ENCODE assay signal across 35 cellular contexts in genomic region chr13:38391341-38391740, GRCh38.
"Had no signal": no experiment of that assay in that cellular context is flagged by ENCODE, and none has a peak within 500 bp of the region (broad histone marks: within the 10 kb centered on the region; RNA-seq: fewer than 3 reads in every experiment).

No MANE protein-coding gene starts in this region.

- H3K27me3 Mint-ChIP-seq: activated naive CD4-positive, alpha-beta T cell treated with anti-CD3 and anti-CD28 coated beads, Interleukin-2, amount 10 ng/mL, durations not matched to agents 7 days and 5 days; activated naive CD8-positive, alpha-beta T cell treated with anti-CD3 and anti-CD28 coated beads, Interleukin-2, amount 10 ng/mL, durations not matched to agents 7 days and 5 days; brain; dendritic cell treated with granulocyte-macrophage colony-stimulating factor and Interleukin-4, amounts not matched to agents 40 ng/mL and 50 ng/mL, for 4 days had no signal

- H3K27ac ChIP-seq: ascending aorta, breast epithelium, cardiac muscle cell, coronary artery, dorsolateral prefrontal cortex, esophagus muscularis mucosa, foreskin keratinocyte, gastrocnemius medialis, heart left ventricle had no signal

- H3K4me3 ChIP-seq: ascending aorta, breast epithelium, cardiac muscle cell, coronary artery, dorsolateral prefrontal cortex, esophagus muscularis mucosa, gastrocnemius medialis, heart left ventricle had no signal

- H3K4me1 ChIP-seq: ascending aorta, breast epithelium, esophagus muscularis mucosa, gastrocnemius medialis, heart left ventricle had no signal

- H3K9me3 ChIP-seq: ascending aorta, breast epithelium, esophagus muscularis mucosa, gastrocnemius medialis had no signal

- DNase-seq: activated CD4-positive, alpha-beta memory T cell treated with anti-CD3 and anti-CD28 coated beads for 36 hours; activated CD4-positive, alpha-beta T cell treated with anti-CD3 and anti-CD28 coated beads for 36 hours; activated CD4-positive, alpha-beta T cell treated with anti-CD3 and anti-CD28 coated beads, Interleukin-2, amount 10 ng/mL, durations not matched to agents 24 days and 14 days; activated CD4-positive, CD25-positive, alpha-beta regulatory T cell; activated CD4-positive, CD25-positive, alpha-beta regulatory T cell treated with anti-CD3 and anti-CD28 coated beads, Interleukin-2, amount 50 U/mL, for 72 hours; activated CD8-positive, alpha-beta memory T cell treated with anti-CD3 and anti-CD28 coated beads, Interleukin-2, amount 10 ng/mL, durations not matched to agents 7 days and 5 days; activated CD8-positive, alpha-beta memory T cell treated with anti-CD3 and anti-CD28 coated beads, Interleukin-2, amount 50 U/mL, for 4 hours; activated CD8-positive, alpha-beta T cell treated with anti-CD3 and anti-CD28 coated beads, Interleukin-2, amount 10 ng/mL, durations not matched to agents 7 days and 5 days; activated gamma-delta T cell; activated naive CD4-positive, alpha-beta T cell; activated naive CD4-positive, alpha-beta T cell treated with anti-CD3 and anti-CD28 coated beads, Interleukin-2, amount 10 ng/mL, durations not matched to agents 7 days and 5 days; activated naive CD8-positive, alpha-beta T cell treated with anti-CD3 and anti-CD28 coated beads, Interleukin-2, amount 10 ng/mL, durations not matched to agents 7 days and 5 days; activated T-cell treated with anti-CD3 and anti-CD28 coated beads, Interleukin-2, amount 50 U/mL, for 1 hour; activated T-cell treated with anti-CD3 and anti-CD28 coated beads, Interleukin-2, amount 50 U/mL, for 48 hours; central memory CD4-positive, alpha-beta T cell; cerebellar nuclear complex; dorsolateral prefrontal cortex; effector memory CD4-positive, alpha-beta T cell; erythroblast; foreskin keratinocyte; gastrocnemius medialis; glutamatergic neuron; heart left ventricle; T-helper 17 cell; T1000 had no signal

- H3K36me3 Mint-ChIP-seq: activated CD4-positive, alpha-beta memory T cell treated with anti-CD3 and anti-CD28 coated beads for 36 hours; activated CD8-positive, alpha-beta memory T cell treated with anti-CD3 and anti-CD28 coated beads, Interleukin-2, amount 10 ng/mL, durations not matched to agents 7 days and 5 days; activated naive CD4-positive, alpha-beta T cell treated with anti-CD3 and anti-CD28 coated beads, Interleukin-2, amount 10 ng/mL, durations not matched to agents 7 days and 5 days had no signal

- H3K4me3 Mint-ChIP-seq: activated CD4-positive, alpha-beta memory T cell treated with anti-CD3 and anti-CD28 coated beads for 36 hours; activated CD4-positive, alpha-beta T cell treated with anti-CD3 and anti-CD28 coated beads for 36 hours; activated CD4-positive, alpha-beta T cell treated with anti-CD3 and anti-CD28 coated beads, Interleukin-2, amount 10 ng/mL, durations not matched to agents 24 days and 14 days; activated CD8-positive, alpha-beta memory T cell treated with anti-CD3 and anti-CD28 coated beads, Interleukin-2, amount 10 ng/mL, durations not matched to agents 7 days and 5 days; activated CD8-positive, alpha-beta T cell treated with anti-CD3 and anti-CD28 coated beads, Interleukin-2, amount 10 ng/mL, durations not matched to agents 7 days and 5 days; activated naive CD4-positive, alpha-beta T cell treated with anti-CD3 and anti-CD28 coated beads, Interleukin-2, amount 10 ng/mL, durations not matched to agents 7 days and 5 days; activated naive CD8-positive, alpha-beta T cell treated with anti-CD3 and anti-CD28 coated beads, Interleukin-2, amount 10 ng/mL, durations not matched to agents 7 days and 5 days; activated T-helper 1 cell treated with anti-CD3 and anti-CD28 coated beads, Interleukin-12 subunit alpha, Interleukin-12 subunit beta, Interleukin-2, Interleukin-4 antibody, amounts not matched to agents 30 ng/mL and 10 ng/mL and 1 ng/mL, durations not matched to agents 14 hours and 24 hours and 36 hours; brain; dendritic cell treated with granulocyte-macrophage colony-stimulating factor and Interleukin-4, amounts not matched to agents 40 ng/mL and 50 ng/mL, for 4 days; T-helper 17 cell; T-helper 2 cell treated with Interferon-gamma antibody and Interleukin-4, amounts not matched to agents 5 μg/mL and 100 μg/mL, for 36 hours had no signal

- H3K27ac Mint-ChIP-seq: activated CD4-positive, alpha-beta memory T cell treated with anti-CD3 and anti-CD28 coated beads for 36 hours; activated CD4-positive, alpha-beta T cell treated with anti-CD3 and anti-CD28 coated beads for 36 hours; activated CD4-positive, alpha-beta T cell treated with anti-CD3 and anti-CD28 coated beads, Interleukin-2, amount 10 ng/mL, durations not matched to agents 24 days and 14 days; activated CD8-positive, alpha-beta memory T cell treated with anti-CD3 and anti-CD28 coated beads, Interleukin-2, amount 10 ng/mL, durations not matched to agents 7 days and 5 days; activated CD8-positive, alpha-beta T cell treated with anti-CD3 and anti-CD28 coated beads, Interleukin-2, amount 10 ng/mL, durations not matched to agents 7 days and 5 days; activated naive CD4-positive, alpha-beta T cell treated with anti-CD3 and anti-CD28 coated beads, Interleukin-2, amount 10 ng/mL, durations not matched to agents 7 days and 5 days; activated naive CD4-positive, alpha-beta T cell treated with anti-CD3 and anti-CD28 coated beads, Interleukin-2, amount 50 U/mL, for 72 hours; activated naive CD8-positive, alpha-beta T cell treated with anti-CD3 and anti-CD28 coated beads, Interleukin-2, amount 10 ng/mL, durations not matched to agents 7 days and 5 days; activated T-helper 1 cell treated with anti-CD3 and anti-CD28 coated beads, Interleukin-12 subunit alpha, Interleukin-12 subunit beta, Interleukin-2, Interleukin-4 antibody, amounts not matched to agents 30 ng/mL and 10 ng/mL and 1 ng/mL, durations not matched to agents 14 hours and 24 hours and 36 hours; brain; dendritic cell treated with granulocyte-macrophage colony-stimulating factor and Interleukin-4, amounts not matched to agents 40 ng/mL and 50 ng/mL, for 4 days; T-helper 17 cell; T-helper 2 cell treated with Interferon-gamma antibody and Interleukin-4, amounts not matched to agents 5 μg/mL and 100 μg/mL, for 36 hours had no signal

- H3K27me3 ChIP-seq: ascending aorta, breast epithelium, cardiac muscle cell, dorsolateral prefrontal cortex, esophagus muscularis mucosa, foreskin keratinocyte, gastrocnemius medialis, heart left ventricle had no signal

- H3K4me1 Mint-ChIP-seq: activated CD4-positive, alpha-beta T cell treated with anti-CD3 and anti-CD28 coated beads for 36 hours; activated CD4-positive, alpha-beta T cell treated with anti-CD3 and anti-CD28 coated beads, Interleukin-2, amount 10 ng/mL, durations not matched to agents 24 days and 14 days; activated CD8-positive, alpha-beta memory T cell treated with anti-CD3 and anti-CD28 coated beads, Interleukin-2, amount 10 ng/mL, durations not matched to agents 7 days and 5 days; activated naive CD4-positive, alpha-beta T cell treated with anti-CD3 and anti-CD28 coated beads, Interleukin-2, amount 10 ng/mL, durations not matched to agents 7 days and 5 days; activated naive CD8-positive, alpha-beta T cell treated with anti-CD3 and anti-CD28 coated beads, Interleukin-2, amount 10 ng/mL, durations not matched to agents 7 days and 5 days; T-helper 17 cell had no signal

- H3K36me3 ChIP-seq: ascending aorta, breast epithelium, cardiac muscle cell, esophagus muscularis mucosa, gastrocnemius medialis, heart left ventricle had no signal

- H3K9me3 Mint-ChIP-seq: activated naive CD4-positive, alpha-beta T cell treated with anti-CD3 and anti-CD28 coated beads, Interleukin-2, amount 10 ng/mL, durations not matched to agents 7 days and 5 days; activated naive CD8-positive, alpha-beta T cell treated with anti-CD3 and anti-CD28 coated beads, Interleukin-2, amount 10 ng/mL, durations not matched to agents 7 days and 5 days; activated T-helper 1 cell treated with anti-CD3 and anti-CD28 coated beads, Interleukin-12 subunit alpha, Interleukin-12 subunit beta, Interleukin-2, Interleukin-4 antibody, amounts not matched to agents 30 ng/mL and 10 ng/mL and 1 ng/mL, durations not matched to agents 14 hours and 24 hours and 36 hours; dendritic cell treated with granulocyte-macrophage colony-stimulating factor and Interleukin-4, amounts not matched to agents 40 ng/mL and 50 ng/mL, for 4 days had no signal
